10 cellular contexts compared by ENCODE assay signal in genomic region chr17:55625516-55625915, GRCh38.
A peak's percentile ranks its signal among the peaks of the same experiment; 100 is the strongest.
DNase-seq lines count a peak whose midpoint lies in the region; ATAC-seq and TF ChIP-seq lines count a peak whose summit lies in the region.
"Had no signal": no experiment of that assay in that cellular context is flagged by ENCODE, and none has a peak within 500 bp of the region (broad histone marks: within the 10 kb centered on the region; RNA-seq: fewer than 3 reads in every experiment).

No MANE protein-coding gene starts in this region.

- no peak overlapping the region for H3K9ac ChIP-seq in MM.1S (ENCODE audit: low read length)
- no peak overlapping the region for H3K9ac ChIP-seq in colonic mucosa (ENCODE audit: low read depth in 2 of 2, low read length in 2 of 2)

- H3F3A ChIP-seq in MM.1S (ENCODE audit: insufficient read depth, low read length) = peaks cover 5% of the 10 kb centered on the region

- H3K4me2 ChIP-seq in MM.1S (ENCODE audit: low read depth, low read length) = peak overlapping the region; percentile 49

- H3K79me2 ChIP-seq in MM.1S (ENCODE audit: low read length) = no peaks in the 10 kb centered on the region

- peak overlapping the region; percentile 62; the same call in 1 of the 2 replicates for H2AFZ ChIP-seq in MM.1S (ENCODE audit: low read length)

- H3K27ac ChIP-seq in MM.1S (ENCODE audit: low read length) (peak overlapping the region; percentile 28; the same call in 1 of the 2 replicates), colonic mucosa (no peak overlapping the region)
- H3K27ac ChIP-seq: brain microvascular endothelial cell had no signal

- intact Hi-C loops in colonic mucosa (cut with DNase I) = no loop called here

- DNase-seq in GM12865 (ENCODE audit: low read depth) (peak; percentile 60), MM.1S (peak; percentile 44), BE2C (no peak), pons (ENCODE audit: low spot score) (no peak), colonic mucosa (no peak)
- DNase-seq: brain microvascular endothelial cell, NCI-H69 had no signal

- peak; percentile 84 for ATAC-seq in GM19351 (IDR thresholded peaks at IDR 0.05; ENCODE audit: unreplicated experiment)
- ATAC-seq in HG02870 (IDR thresholded peaks at IDR 0.05; ENCODE audit: unreplicated experiment) = peak; percentile 62
- ATAC-seq in SK-N-SH treated with all-trans-retinoic acid at 6 μM for 48 hours = no peak

- H3K9me2 ChIP-seq in MM.1S (replicated peaks; ENCODE audit: insufficient read depth, low read length) = no peaks in the 10 kb centered on the region

- H3K36me3 ChIP-seq in MM.1S (replicated peaks; ENCODE audit: insufficient read depth, low read length) = no peaks in the 10 kb centered on the region
- H3K36me3 ChIP-seq in BE2C = no peaks in the 10 kb centered on the region
- H3K36me3 ChIP-seq in colonic mucosa = no peaks in the 10 kb centered on the region
- H3K36me3 ChIP-seq: brain microvascular endothelial cell had no signal

- H3K27me3 ChIP-seq in MM.1S (replicated peaks; ENCODE audit: insufficient read depth, low read length) (no peaks in the 10 kb centered on the region), BE2C (no peaks in the 10 kb centered on the region), colonic mucosa (no peaks in the 10 kb centered on the region)
- H3K27me3 ChIP-seq: brain microvascular endothelial cell had no signal

- H3K9me3 ChIP-seq in MM.1S (replicated peaks; ENCODE audit: insufficient read depth, low read length) (no peaks in the 10 kb centered on the region), BE2C (no peaks in the 10 kb centered on the region), colonic mucosa (no peaks in the 10 kb centered on the region)

- TF ChIP-seq CTCF in GM12865 (IDR thresholded peaks at IDR 0.05; ENCODE audit: insufficient read depth, low read depth, low read length, missing control alignments) (no peak), MM.1S (IDR thresholded peaks at IDR 0.05; ENCODE audit: low read length) (no peak), BE2C (IDR thresholded peaks at IDR 0.05; ENCODE audit: low read depth, low read length) (no peak), colonic mucosa (IDR thresholded peaks at IDR 0.05) (no peak)

- H3K4me1 ChIP-seq in MM.1S (ENCODE audit: low read length) = 0 out of 2 replicates have a peak, but pooled peaks cover 5% of the 10 kb centered on the region
- H3K4me1 ChIP-seq in BE2C = peaks cover 4% of the 10 kb centered on the region
- no peaks in the 10 kb centered on the region for H3K4me1 ChIP-seq in colonic mucosa

- no peak overlapping the region for H3K4me3 ChIP-seq in GM12865 (ENCODE audit: low read depth, low read length)
- peak overlapping the region; percentile 40 for H3K4me3 ChIP-seq in MM.1S (ENCODE audit: low read length)
- no peak overlapping the region for H3K4me3 ChIP-seq in BE2C (ENCODE audit: low read depth, low read length)
- no peak overlapping the region for H3K4me3 ChIP-seq in colonic mucosa

- H4K20me1 ChIP-seq in MM.1S (ENCODE audit: insufficient read depth, low read length) = no peaks in the 10 kb centered on the region

TF ChIP-seq in SK-N-SH treated with all-trans-retinoic acid at 6 μM for 48 hours, 23 proteins besides CTCF, POLR2A, EP300 and RAD21:
- TF ChIP-seq ARNTL (CRISPR knock-in tag; IDR thresholded peaks at IDR 0.05; ENCODE audit: borderline replicate concordance, low read depth) = no peak
- no peak for TF ChIP-seq OSR1 (CRISPR knock-in tag; IDR thresholded peaks at IDR 0.05)
- TF ChIP-seq, protein P1, sequence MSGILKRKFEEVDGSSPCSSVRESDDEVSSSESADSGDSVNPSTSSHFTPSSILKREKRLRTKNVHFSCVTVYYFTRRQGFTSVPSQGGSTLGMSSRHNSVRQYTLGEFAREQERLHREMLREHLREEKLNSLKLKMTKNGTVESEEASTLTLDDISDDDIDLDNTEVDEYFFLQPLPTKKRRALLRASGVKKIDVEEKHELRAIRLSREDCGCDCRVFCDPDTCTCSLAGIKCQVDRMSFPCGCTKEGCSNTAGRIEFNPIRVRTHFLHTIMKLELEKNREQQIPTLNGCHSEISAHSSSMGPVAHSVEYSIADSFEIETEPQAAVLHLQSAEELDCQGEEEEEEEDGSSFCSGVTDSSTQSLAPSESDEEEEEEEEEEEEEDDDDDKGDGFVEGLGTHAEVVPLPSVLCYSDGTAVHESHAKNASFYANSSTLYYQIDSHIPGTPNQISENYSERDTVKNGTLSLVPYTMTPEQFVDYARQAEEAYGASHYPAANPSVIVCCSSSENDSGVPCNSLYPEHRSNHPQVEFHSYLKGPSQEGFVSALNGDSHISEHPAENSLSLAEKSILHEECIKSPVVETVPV (CRISPR knock-in tag; IDR thresholded peaks at IDR 0.05) = no peak
- no peak for TF ChIP-seq ZNF565 (CRISPR knock-in tag; conservative IDR thresholded peaks at IDR 0.05; ENCODE audit: low read depth)

Comparison
In these comparisons a context has a peak if more than half of its experiments do, and no peak if none do; other contexts are left out.
1. DNase-seq: peak in GM12865 (single experiment) and MM.1S (single experiment); none in BE2C (single experiment), pons (single experiment) and colonic mucosa (single experiment).